In the genomic region with DNA sequence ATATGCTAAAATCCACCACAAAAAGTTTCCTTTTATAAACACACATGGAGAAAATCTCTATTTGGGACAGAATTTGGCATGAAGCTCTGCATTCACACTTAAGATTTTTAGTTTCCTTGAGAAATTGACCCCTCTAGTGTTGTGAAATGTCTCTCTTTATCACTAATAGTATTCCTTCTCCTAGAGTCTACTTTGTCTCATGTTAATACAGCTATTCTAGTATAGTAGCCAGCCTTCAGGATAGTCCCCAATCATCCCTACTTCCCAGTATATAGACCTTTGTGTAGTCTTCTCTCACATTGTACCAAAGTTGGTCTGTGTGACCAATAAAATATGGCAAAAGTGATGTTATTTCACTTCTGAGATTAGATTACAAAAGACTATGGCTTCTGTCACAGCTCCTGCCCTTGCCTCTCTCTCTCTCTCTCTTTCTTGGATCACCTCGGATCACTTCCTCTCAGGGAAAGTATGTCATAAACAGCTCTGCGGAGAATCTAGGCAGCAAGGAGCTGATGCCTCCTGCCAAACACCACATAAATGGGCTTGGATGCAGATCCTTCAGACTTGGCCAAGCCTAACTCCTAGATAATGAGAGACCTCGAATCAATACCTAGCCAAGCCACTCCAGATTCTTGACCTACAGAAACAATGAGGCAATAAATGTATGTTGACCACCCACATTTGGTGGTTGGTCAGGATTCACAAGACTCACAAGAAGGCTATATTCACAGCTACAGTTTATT, we compare ENCODE assay signal across 9 cellular contexts. TPM values are rescaled to one million over a fixed set of nuclear protein-coding genes. Genes with fewer than 3 reads are reported as not detected.
DNase-seq lines count a peak whose midpoint lies in the region; ATAC-seq and TF ChIP-seq lines count a peak whose summit lies in the region.
"Had no signal": no experiment of that assay in that cellular context is flagged by ENCODE, and none has a peak within 500 bp of the region (broad histone marks: within the 10 kb centered on the region; RNA-seq: fewer than 3 reads in every experiment).

No MANE protein-coding gene starts in this region.

- ATAC-seq in GM18505 (IDR thresholded peaks at IDR 0.05; ENCODE audit: unreplicated experiment), result peak; percentile 9
- ATAC-seq in GM21723 (IDR thresholded peaks at IDR 0.05; ENCODE audit: unreplicated experiment), result peak; percentile 7
- ATAC-seq in T-cell (replicated peaks in 1 of 4), result peak in 1 of 4 experiments; percentile 21
- ATAC-seq in naive B cell (ENCODE audit: low read depth in 2 of 2), result no peak
- no peak for ATAC-seq in HG03457 (IDR thresholded peaks at IDR 0.05; ENCODE audit: unreplicated experiment)
- ATAC-seq in GM21515 (IDR thresholded peaks at IDR 0.05; ENCODE audit: unreplicated experiment), result no peak

- H3K27ac Mint-ChIP-seq in T-cell, result peak overlapping the region; percentile 91 to 99
- peak overlapping the region; percentile 39 to 97 (median 92) for H3K27ac Mint-ChIP-seq in naive B cell

- peaks cover 44 to 57% (median 51%) of the 10 kb centered on the region in 3 donors for H3K4me1 Mint-ChIP-seq in T-cell
- H3K4me1 Mint-ChIP-seq in naive B cell, result peaks cover 14 to 40% (median 36%) of the 10 kb centered on the region in 3 donors

- no peaks in the 10 kb centered on the region for H3K27me3 Mint-ChIP-seq in T-cell
- H3K27me3 Mint-ChIP-seq in naive B cell, result no peaks in the 10 kb centered on the region

- no peaks in the 10 kb centered on the region for H3K9me3 Mint-ChIP-seq in T-cell
- no peaks in the 10 kb centered on the region for H3K9me3 Mint-ChIP-seq in naive B cell

- DNase-seq in T-cell, result no peak
- no peak for DNase-seq in naive B cell
- no peak for DNase-seq in GF-D8 (lab: John Stamatoyannopoulos, UW)
- DNase-seq: foreskin melanocyte, NCI-H524 treated with DMSO at 0.1 percent for 48 hours had no signal

- POLR2A ChIA-PET in T-cell (lab: Charles Lee), result interaction anchor here (0.6 to 2.4 kb wide), 11 partner anchors 8 to 64 kb away, joined by 3 to 48 read pairs (median 6); a partner anchor contains a TSS

- CTCF ChIA-PET in T-cell (lab: Charles Lee), result interaction anchor here in 1 of 2 donors (0.6 to 3.0 kb wide), 11 partner anchors 8 to 545 kb away, joined by 3 to 18 read pairs (median 5); a partner anchor contains a TSS

- H3K36me3 Mint-ChIP-seq in T-cell, result no peaks in the 10 kb centered on the region
- H3K36me3 Mint-ChIP-seq in naive B cell, result no peaks in the 10 kb centered on the region

- no peak for TF ChIP-seq POLR2A in GM18505 (IDR thresholded peaks at IDR 0.05; ENCODE audit: borderline replicate concordance, extremely low read depth, insufficient read depth, insufficient read length)

- peak overlapping the region in 2 of 3 donors; percentile 10 to 15 for H3K4me3 Mint-ChIP-seq in T-cell
- peak overlapping the region in 5 of 8 donors; percentile 10 to 83 (median 46) for H3K4me3 Mint-ChIP-seq in naive B cell

RNA-seq across cellular contexts. Expression of a gene that starts 59.7 kb away (rescaled TPM):
- 10 to 100 TPM; 39.0 to 67.6 (median 51.3) TPM for total RNA-seq in T-cell
- polyA plus RNA-seq in naive B cell (ENCODE audit: low read depth in 6 of 6), result 1 to 10 TPM; 2.1 to 8.0 (median 4.8) TPM

Comparison
In these comparisons a context has a peak if more than half of its experiments do, and no peak if none do; other contexts are left out.
1. ATAC-seq: peak in GM18505 (single experiment) and GM21723 (single experiment); none in naive B cell (0 of 2), HG03457 (single experiment) and GM21515 (single experiment).